Comparison of ENCODE assay signal across 12 cellular contexts in genomic region chr18:3323900-3324299, GRCh38.
DNase-seq lines count a peak whose midpoint lies in the region; ATAC-seq and FAIRE-seq lines count a peak whose summit lies in the region.
"Had no signal": no experiment of that assay in that cellular context is flagged by ENCODE, and none has a peak within 500 bp of the region (broad histone marks: within the 10 kb centered on the region; RNA-seq: fewer than 3 reads in every experiment).

No MANE protein-coding gene starts in this region.

- peak; percentile 68 for ATAC-seq in memory B cell (ENCODE audit: low read depth)
- ATAC-seq: effector memory CD8-positive, alpha-beta T cell had no signal

- peaks cover 6% of the 10 kb centered on the region for H3K4me1 Mint-ChIP-seq in memory B cell

- no peaks in the 10 kb centered on the region for H3K27me3 Mint-ChIP-seq in memory B cell

- H3K27ac Mint-ChIP-seq in memory B cell, result peak overlapping the region; percentile 1
- H3K27ac Mint-ChIP-seq: effector memory CD8-positive, alpha-beta T cell had no signal

- FAIRE-seq in GM18507 (lab: Jason Lieb, UNC), result peak; percentile 75

- H3K36me3 Mint-ChIP-seq in memory B cell, result no peaks in the 10 kb centered on the region

- H3K9me3 Mint-ChIP-seq in memory B cell, result no peaks in the 10 kb centered on the region
- H3K9me3 Mint-ChIP-seq: effector memory CD8-positive, alpha-beta T cell had no signal

- DNase-seq in GM18507 (ENCODE audit: extremely low spot score, insufficient read length, low read depth), result peak; percentile 25
- DNase-seq in KG1 (lab: John Stamatoyannopoulos, UW), result peak; percentile 25
- DNase-seq in SKM-1 treated with dmso at 0.1 percent for 144 hours (lab: John Stamatoyannopoulos, UW; ENCODE audit: unreplicated experiment), result peak; percentile 80
- no peak for DNase-seq in memory B cell (ENCODE audit: low spot score in 2 of 2)
- DNase-seq in COLO668 (lab: John Stamatoyannopoulos, UW; ENCODE audit: unreplicated experiment), result no peak
- DNase-seq in NCI-H1048 (lab: John Stamatoyannopoulos, UW), result no peak
- DNase-seq in activated CD4-positive, CD25-positive, alpha-beta regulatory T cell treated with anti-CD3 and anti-CD28 coated beads, Interleukin-2, amount 50 U/mL, for 72 hours, result no peak
- DNase-seq in activated CD4-positive, alpha-beta T cell treated with anti-CD3 and anti-CD28 coated beads, Interleukin-2, amount 50 U/mL, for 1 hour, result no peak
- DNase-seq: activated CD8-positive, alpha-beta memory T cell treated with anti-CD3 and anti-CD28 coated beads for 24 hours; Caco-2; effector memory CD8-positive, alpha-beta T cell; NCI-H1694 had no signal

- no peak overlapping the region for H3K4me3 Mint-ChIP-seq in memory B cell
- H3K4me3 Mint-ChIP-seq: effector memory CD8-positive, alpha-beta T cell had no signal

Comparison
In these comparisons a context has a peak if more than half of its experiments do, and no peak if none do; other contexts are left out.
1. DNase-seq: peak in GM18507 (single experiment), KG1 (single experiment) and SKM-1 treated with dmso at 0.1 percent for 144 hours (single experiment); none in memory B cell (0 of 2), COLO668 (single experiment), NCI-H1048 (single experiment), activated CD4-positive, CD25-positive, alpha-beta regulatory T cell treated with anti-CD3 and anti-CD28 coated beads, Interleukin-2, amount 50 U/mL, for 72 hours (single experiment) and activated CD4-positive, alpha-beta T cell treated with anti-CD3 and anti-CD28 coated beads, Interleukin-2, amount 50 U/mL, for 1 hour (single experiment).